Comparison of ENCODE assay signal across 8 cellular contexts in the genomic region with DNA sequence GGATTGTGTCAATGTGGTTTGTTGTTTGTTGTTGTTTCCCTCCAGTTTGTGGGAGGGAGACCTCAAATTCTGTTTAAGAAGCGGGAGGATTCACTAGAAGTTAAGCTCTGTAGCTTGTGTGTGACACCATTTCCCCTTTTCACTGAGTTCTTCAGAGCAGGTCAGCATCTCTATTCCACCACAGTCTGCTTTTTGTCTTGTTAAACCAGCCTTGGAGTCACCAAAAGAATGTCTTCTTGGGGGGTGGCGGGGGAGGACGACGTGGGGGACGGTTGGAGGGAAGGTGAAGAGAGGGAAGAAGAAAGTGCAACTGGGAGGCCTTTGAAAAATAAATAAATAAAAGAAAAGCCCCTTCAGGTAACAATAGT. TPM values are rescaled to one million over a fixed set of nuclear protein-coding genes. Genes with fewer than 3 reads are reported as not detected.
DNase-seq lines count a peak whose midpoint lies in the region; ATAC-seq and TF ChIP-seq lines count a peak whose summit lies in the region.

No MANE protein-coding gene starts in this region.

- no peak overlapping the region for H2BK15ac ChIP-seq in H9 (ENCODE audit: low read depth, low read length)

- no peak overlapping the region for H3K23ac ChIP-seq in H9 (ENCODE audit: insufficient read length, low read depth, low read length)

- H3K56ac ChIP-seq in H9 (ENCODE audit: insufficient read length, low read depth, low read length) = no peak overlapping the region

- H3K4me2 ChIP-seq in H9 (ENCODE audit: insufficient read depth, insufficient read length, low read length) = peak overlapping the region; percentile 94

- H3K27me3 Mint-ChIP-seq in H9 (ENCODE audit: low read depth) = peaks cover 31% of the 10 kb centered on the region

- H3K9ac ChIP-seq in H9 (ENCODE audit: extremely low read depth, insufficient read length, low read length) (peak overlapping the region; percentile 16), SK-N-MC (ENCODE audit: insufficient read length) (no peak overlapping the region), iPS-18a (ENCODE audit: low read length) (peak overlapping the region; percentile 51)

- H3K27me3 ChIP-seq in H9 (ENCODE audit: insufficient read depth, low read length) = no peaks in the 10 kb centered on the region
- H3K27me3 ChIP-seq in iPS-18a (ENCODE audit: control insufficient read depth, insufficient read depth, low read length) = peaks cover 35% of the 10 kb centered on the region
- H3K27me3 ChIP-seq in upper lobe of left lung = peaks cover 0 to 35% (median 17%) of the 10 kb centered on the region in 4 donors

- peaks cover 0 to 8% (median 2%) of the 10 kb centered on the region in 3 experiments; a peak in 3 of 7 replicates for H3K36me3 Mint-ChIP-seq in H9 (ENCODE audit: insufficient read depth in 1 of 3, low read depth in 3 of 3)

- no peaks in the 10 kb centered on the region for H3K36me3 ChIP-seq in SK-N-MC (ENCODE audit: insufficient read depth, low read length)
- no peaks in the 10 kb centered on the region for H3K36me3 ChIP-seq in iPS-18a (ENCODE audit: control insufficient read depth, low read depth, low read length)
- H3K36me3 ChIP-seq in upper lobe of left lung = no peaks in the 10 kb centered on the region

- no peak overlapping the region for H2BK12ac ChIP-seq in H9 (ENCODE audit: insufficient read length, low read depth, low read length)

- peaks cover 20 to 22% of the 10 kb centered on the region in 2 experiments for H3K4me1 Mint-ChIP-seq in H9

- H2BK5ac ChIP-seq in H9 (ENCODE audit: insufficient read length, low read length) = no peak overlapping the region

- DNase-seq in GDM1 (lab: John Stamatoyannopoulos, UW) = peak; percentile 28
- DNase-seq in H9 = peak; percentile 77
- no peak for DNase-seq in SK-N-MC (ENCODE audit: low read depth, low spot score)
- DNase-seq in upper lobe of left lung = no peak
- no peak for DNase-seq in cerebellum (ENCODE audit: low spot score)

- TF ChIP-seq EP300 in upper lobe of left lung (IDR thresholded peaks at IDR 0.05) = no peak

- H2AK5ac ChIP-seq in H9 (ENCODE audit: insufficient read length, low read length) = no peak overlapping the region

- no peak for TF ChIP-seq POLR2A in upper lobe of left lung (IDR thresholded peaks at IDR 0.05)

- peak overlapping the region; percentile 5 for H3K18ac ChIP-seq in H9 (ENCODE audit: insufficient read length, low read depth, low read length)

- H3K4me1 ChIP-seq in H9 (ENCODE audit: insufficient read depth, low read length) = no peaks in the 10 kb centered on the region
- H3K4me1 ChIP-seq in iPS-18a (ENCODE audit: control insufficient read depth, low read depth, low read length) = peaks cover 7% of the 10 kb centered on the region
- H3K4me1 ChIP-seq in upper lobe of left lung = peaks cover 42 to 67% (median 55%) of the 10 kb centered on the region in 4 donors

- ATAC-seq in upper lobe of left lung (ENCODE audit: low FRiP score in 2 of 2) (no peak), HG03039 (IDR thresholded peaks at IDR 0.05; ENCODE audit: unreplicated experiment) (no peak), HG03045 (IDR thresholded peaks at IDR 0.05; ENCODE audit: unreplicated experiment) (no peak)

- H3K23me2 ChIP-seq in H9 (ENCODE audit: insufficient read length, low read depth, low read length, poor library complexity, severe bottlenecking) = peaks cover 47% of the 10 kb centered on the region

- H3K79me2 ChIP-seq in H9 (ENCODE audit: insufficient read depth, low read length) = peaks cover 1% of the 10 kb centered on the region; the same call in 1 of the 2 replicates

- peak overlapping the region; percentile 90 to 98 (median 94) for H3K27ac Mint-ChIP-seq in H9

- H3K4me3 Mint-ChIP-seq in H9 = peak overlapping the region; percentile 95 to 96

- H3K4ac ChIP-seq in H9 (ENCODE audit: low read depth, low read length) = no peak overlapping the region

- H2AFZ ChIP-seq in H9 (ENCODE audit: low read length) = no peak overlapping the region

- H2BK20ac ChIP-seq in H9 (ENCODE audit: low read depth, low read length, poor library complexity, severe bottlenecking) = no peak overlapping the region

- H4K5ac ChIP-seq in H9 (ENCODE audit: insufficient read length, low read depth, low read length) = no peak overlapping the region

- no peak overlapping the region for H4K91ac ChIP-seq in H9 (ENCODE audit: insufficient read length, low read depth, low read length)

- H3K9me3 ChIP-seq in H9 (ENCODE audit: control insufficient read depth, low read depth, low read length) = no peaks in the 10 kb centered on the region
- H3K9me3 ChIP-seq in SK-N-MC (ENCODE audit: low read depth, low read length) = no peaks in the 10 kb centered on the region
- no peaks in the 10 kb centered on the region for H3K9me3 ChIP-seq in iPS-18a (ENCODE audit: control insufficient read depth, low read depth, low read length)
- no peaks in the 10 kb centered on the region for H3K9me3 ChIP-seq in upper lobe of left lung

- no peaks in the 10 kb centered on the region for H4K20me1 ChIP-seq in H9 (ENCODE audit: control insufficient read depth, insufficient read depth, insufficient read length)

- H3K9me3 Mint-ChIP-seq in H9 = no peaks in the 10 kb centered on the region

- no CpG with 5 or more reads among the region's 5 CpGs for WGBS in H9 (ENCODE audit: extremely low coverage, insufficient read length, low lambda C conversion rate)
- WGBS in upper lobe of left lung, 2 donors = 19% methylated on average over 5 of the region's 5 CpGs

- H3K4me3 ChIP-seq in SK-N-MC (peak overlapping the region; percentile 92), iPS-18a (ENCODE audit: low read length) (peak overlapping the region; percentile 90), upper lobe of left lung (peak overlapping the region in 3 of 4 donors; percentile 70 to 82 (median 75))

- no peaks in the 10 kb centered on the region for H3K79me1 ChIP-seq in H9 (ENCODE audit: insufficient read depth, low read depth, low read length, poor library complexity, severe bottlenecking)

- H3K27ac ChIP-seq in H9 (ENCODE audit: insufficient read length, low read depth, low read length) (peak overlapping the region; percentile 53), SK-N-MC (no peak overlapping the region), iPS-18a (ENCODE audit: low read length) (peak overlapping the region; percentile 78), upper lobe of left lung (peak overlapping the region in 1 of 4 donors; percentile 25)

- H3K14ac ChIP-seq in H9 (ENCODE audit: insufficient read depth, low read length) = no peak overlapping the region

- H2BK120ac ChIP-seq in H9 (ENCODE audit: low read depth, low read length, poor library complexity, severe bottlenecking) = no peak overlapping the region

- TF ChIP-seq CTCF in H9 (conservative IDR thresholded peaks at IDR 0.05) (no peak), upper lobe of left lung (IDR thresholded peaks at IDR 0.05) (no peak)

- no peak overlapping the region for H4K8ac ChIP-seq in H9 (replicated peaks; ENCODE audit: insufficient read length, low read depth, low read length)

- H3T11ph ChIP-seq in H9 (ENCODE audit: low read length) = no peak overlapping the region

RNA-seq across cellular contexts. Expression of a gene that starts 2.3 kb away (rescaled TPM):
- total RNA-seq in H9 (2021) (91.4 and 92.7 TPM in 2 replicates), upper lobe of left lung (10 to 100 TPM in 1 of 6 donors, 1 to 10 TPM in 5; 2.7 to 12.7 (median 5.4) TPM), cerebellum (128 TPM)

Comparison
In these comparisons a context has a peak if more than half of its experiments do, and no peak if none do; other contexts are left out.
1. DNase-seq: peak in GDM1 (single experiment) and H9 (single experiment); none in SK-N-MC (single experiment), upper lobe of left lung (0 of 2) and cerebellum (single experiment).
2. Peak in every context shown above with its lines, with median percentiles within 50 percentile points of each other: H3K4me3 ChIP-seq.